1 cellular context compared by ENCODE assay signal in genomic region chr19:56080669-56081401, GRCh38.
A peak's percentile ranks its signal among the peaks of the same experiment; 100 is the strongest.
TF ChIP-seq lines count a peak whose summit lies in the region.

No MANE protein-coding gene starts in this region.

TF ChIP-seq in HepG2, 621 proteins besides CTCF, POLR2A, EP300 and RAD21 (continued from another document and continues in another):
- TF ChIP-seq, protein P1, sequence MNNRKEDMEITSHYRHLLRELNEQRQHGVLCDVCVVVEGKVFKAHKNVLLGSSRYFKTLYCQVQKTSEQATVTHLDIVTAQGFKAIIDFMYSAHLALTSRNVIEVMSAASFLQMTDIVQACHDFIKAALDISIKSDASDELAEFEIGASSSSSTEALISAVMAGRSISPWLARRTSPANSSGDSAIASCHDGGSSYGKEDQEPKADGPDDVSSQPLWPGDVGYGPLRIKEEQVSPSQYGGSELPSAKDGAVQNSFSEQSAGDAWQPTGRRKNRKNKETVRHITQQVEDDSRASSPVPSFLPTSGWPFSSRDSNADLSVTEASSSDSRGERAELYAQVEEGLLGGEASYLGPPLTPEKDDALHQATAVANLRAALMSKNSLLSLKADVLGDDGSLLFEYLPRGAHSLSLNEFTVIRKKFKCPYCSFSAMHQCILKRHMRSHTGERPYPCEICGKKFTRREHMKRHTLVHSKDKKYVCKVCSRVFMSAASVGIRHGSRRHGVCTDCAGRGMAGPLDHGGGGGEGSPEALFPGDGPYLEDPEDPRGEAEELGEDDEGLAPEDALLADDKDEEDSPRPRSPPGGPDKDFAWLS (CRISPR knock-in tag; IDR thresholded peaks at IDR 0.05; ENCODE audit: borderline replicate concordance) = no peak
- TF ChIP-seq PCBP2 (optimal IDR thresholded peaks at IDR 0.05; ENCODE audit: low read depth, low read length, poor library complexity, severe bottlenecking) = no peak
- TF ChIP-seq ZFP37 (CRISPR knock-in tag; IDR thresholded peaks at IDR 0.05; ENCODE audit: borderline replicate concordance) = no peak
- TF ChIP-seq, protein P2, sequence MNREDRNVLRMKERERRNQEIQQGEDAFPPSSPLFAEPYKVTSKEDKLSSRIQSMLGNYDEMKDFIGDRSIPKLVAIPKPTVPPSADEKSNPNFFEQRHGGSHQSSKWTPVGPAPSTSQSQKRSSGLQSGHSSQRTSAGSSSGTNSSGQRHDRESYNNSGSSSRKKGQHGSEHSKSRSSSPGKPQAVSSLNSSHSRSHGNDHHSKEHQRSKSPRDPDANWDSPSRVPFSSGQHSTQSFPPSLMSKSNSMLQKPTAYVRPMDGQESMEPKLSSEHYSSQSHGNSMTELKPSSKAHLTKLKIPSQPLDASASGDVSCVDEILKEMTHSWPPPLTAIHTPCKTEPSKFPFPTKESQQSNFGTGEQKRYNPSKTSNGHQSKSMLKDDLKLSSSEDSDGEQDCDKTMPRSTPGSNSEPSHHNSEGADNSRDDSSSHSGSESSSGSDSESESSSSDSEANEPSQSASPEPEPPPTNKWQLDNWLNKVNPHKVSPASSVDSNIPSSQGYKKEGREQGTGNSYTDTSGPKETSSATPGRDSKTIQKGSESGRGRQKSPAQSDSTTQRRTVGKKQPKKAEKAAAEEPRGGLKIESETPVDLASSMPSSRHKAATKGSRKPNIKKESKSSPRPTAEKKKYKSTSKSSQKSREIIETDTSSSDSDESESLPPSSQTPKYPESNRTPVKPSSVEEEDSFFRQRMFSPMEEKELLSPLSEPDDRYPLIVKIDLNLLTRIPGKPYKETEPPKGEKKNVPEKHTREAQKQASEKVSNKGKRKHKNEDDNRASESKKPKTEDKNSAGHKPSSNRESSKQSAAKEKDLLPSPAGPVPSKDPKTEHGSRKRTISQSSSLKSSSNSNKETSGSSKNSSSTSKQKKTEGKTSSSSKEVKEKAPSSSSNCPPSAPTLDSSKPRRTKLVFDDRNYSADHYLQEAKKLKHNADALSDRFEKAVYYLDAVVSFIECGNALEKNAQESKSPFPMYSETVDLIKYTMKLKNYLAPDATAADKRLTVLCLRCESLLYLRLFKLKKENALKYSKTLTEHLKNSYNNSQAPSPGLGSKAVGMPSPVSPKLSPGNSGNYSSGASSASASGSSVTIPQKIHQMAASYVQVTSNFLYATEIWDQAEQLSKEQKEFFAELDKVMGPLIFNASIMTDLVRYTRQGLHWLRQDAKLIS (CRISPR knock-in tag; IDR thresholded peaks at IDR 0.05) = no peak
- no peak for TF ChIP-seq KLF13 (CRISPR knock-in tag; IDR thresholded peaks at IDR 0.05)
- TF ChIP-seq ZNF749 (CRISPR knock-in tag; IDR thresholded peaks at IDR 0.05; ENCODE audit: borderline replicate concordance) = no peak
- TF ChIP-seq PBX2 (CRISPR knock-in tag; IDR thresholded peaks at IDR 0.05) = no peak
- TF ChIP-seq NFATC3 (CRISPR knock-in tag; IDR thresholded peaks at IDR 0.05) = no peak
- TF ChIP-seq TCF12 (IDR thresholded peaks at IDR 0.05) = no peak
- no peak for TF ChIP-seq TCF12 (CRISPR knock-in tag; IDR thresholded peaks at IDR 0.05)
- TF ChIP-seq POLR2AphosphoS5 (IDR thresholded peaks at IDR 0.05; ENCODE audit: low read depth, low read length) = no peak
- TF ChIP-seq THYN1 (CRISPR knock-in tag; IDR thresholded peaks at IDR 0.05; ENCODE audit: borderline replicate concordance, low read depth) = no peak
- TF ChIP-seq SRSF4 (IDR thresholded peaks at IDR 0.05; ENCODE audit: low read depth, low read length, poor library complexity, severe bottlenecking) = no peak
- TF ChIP-seq, protein P3, sequence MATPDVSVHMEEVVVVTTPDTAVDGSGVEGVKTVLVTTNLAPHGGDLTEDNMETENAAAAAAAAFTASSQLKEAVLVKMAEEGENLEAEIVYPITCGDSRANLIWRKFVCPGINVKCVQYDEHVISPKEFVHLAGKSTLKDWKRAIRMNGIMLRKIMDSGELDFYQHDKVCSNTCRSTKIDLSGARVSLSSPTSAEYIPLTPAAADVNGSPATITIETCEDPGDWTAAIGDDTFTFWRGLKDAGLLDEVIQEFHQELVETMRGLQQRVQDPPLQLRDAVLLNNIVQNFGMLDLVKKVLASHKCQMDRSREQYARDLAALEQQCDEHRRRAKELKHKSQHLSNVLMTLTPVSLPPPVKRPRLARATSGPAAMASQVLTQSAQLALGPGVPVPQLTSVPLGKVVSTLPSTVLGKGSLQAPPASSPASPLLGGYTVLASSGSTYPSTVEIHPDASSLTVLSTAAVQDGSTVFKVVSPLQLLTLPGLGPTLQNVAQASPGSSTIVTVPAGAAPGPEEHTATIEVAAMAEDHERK (CRISPR knock-in tag; IDR thresholded peaks at IDR 0.05; ENCODE audit: low read depth) = no peak
- 0 out of 2 replicates have a peak, but pooled peaks have one; percentile 24 for TF ChIP-seq ZBTB38 (CRISPR knock-in tag; IDR thresholded peaks at IDR 0.05)
- 0 out of 2 replicates have a peak, but pooled peaks have one; percentile 28 for TF ChIP-seq ZNF572 (CRISPR knock-in tag; IDR thresholded peaks at IDR 0.05)
- TF ChIP-seq EEA1 (CRISPR knock-in tag; IDR thresholded peaks at IDR 0.05; ENCODE audit: borderline replicate concordance) = no peak
- no peak for TF ChIP-seq SOX6 (IDR thresholded peaks at IDR 0.05)
- no peak for TF ChIP-seq SOX6 (CRISPR knock-in tag; IDR thresholded peaks at IDR 0.05)
- no peak for TF ChIP-seq SRY (CRISPR knock-in tag; IDR thresholded peaks at IDR 0.05)
- TF ChIP-seq, protein P4, sequence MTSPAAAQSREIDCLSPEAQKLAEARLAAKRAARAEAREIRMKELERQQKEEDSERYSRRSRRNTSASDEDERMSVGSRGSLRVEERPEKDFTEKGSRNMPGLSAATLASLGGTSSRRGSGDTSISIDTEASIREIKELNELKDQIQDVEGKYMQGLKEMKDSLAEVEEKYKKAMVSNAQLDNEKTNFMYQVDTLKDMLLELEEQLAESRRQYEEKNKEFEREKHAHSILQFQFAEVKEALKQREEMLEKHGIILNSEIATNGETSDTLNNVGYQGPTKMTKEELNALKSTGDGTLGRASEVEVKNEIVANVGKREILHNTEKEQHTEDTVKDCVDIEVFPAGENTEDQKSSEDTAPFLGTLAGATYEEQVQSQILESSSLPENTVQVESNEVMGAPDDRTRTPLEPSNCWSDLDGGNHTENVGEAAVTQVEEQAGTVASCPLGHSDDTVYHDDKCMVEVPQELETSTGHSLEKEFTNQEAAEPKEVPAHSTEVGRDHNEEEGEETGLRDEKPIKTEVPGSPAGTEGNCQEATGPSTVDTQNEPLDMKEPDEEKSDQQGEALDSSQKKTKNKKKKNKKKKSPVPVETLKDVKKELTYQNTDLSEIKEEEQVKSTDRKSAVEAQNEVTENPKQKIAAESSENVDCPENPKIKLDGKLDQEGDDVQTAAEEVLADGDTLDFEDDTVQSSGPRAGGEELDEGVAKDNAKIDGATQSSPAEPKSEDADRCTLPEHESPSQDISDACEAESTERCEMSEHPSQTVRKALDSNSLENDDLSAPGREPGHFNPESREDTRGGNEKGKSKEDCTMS (CRISPR knock-in tag; conservative IDR thresholded peaks at IDR 0.05) = no peak
- TF ChIP-seq TCF7 (IDR thresholded peaks at IDR 0.05; ENCODE audit: low read depth) = no peak
- no peak for TF ChIP-seq ZNF775 (CRISPR knock-in tag; IDR thresholded peaks at IDR 0.05; ENCODE audit: borderline replicate concordance)
- TF ChIP-seq SSRP1 (CRISPR knock-in tag; IDR thresholded peaks at IDR 0.05) = no peak
- no peak for TF ChIP-seq ZBTB42 (CRISPR knock-in tag; IDR thresholded peaks at IDR 0.05)
- no peak for TF ChIP-seq KLF9 (CRISPR knock-in tag; IDR thresholded peaks at IDR 0.05; ENCODE audit: low read depth)
- TF ChIP-seq KDM2A (CRISPR knock-in tag; IDR thresholded peaks at IDR 0.05; ENCODE audit: borderline replicate concordance, low read depth) = peak; percentile 68; the same call in 1 of the 2 replicates
- no peak for TF ChIP-seq KAT2B (IDR thresholded peaks at IDR 0.05; ENCODE audit: borderline replicate concordance, low read depth, low read length)
- TF ChIP-seq ZNF383 (CRISPR knock-in tag; IDR thresholded peaks at IDR 0.05; ENCODE audit: borderline replicate concordance) = no peak
- peak; percentile 76 for TF ChIP-seq STAG1 (CRISPR knock-in tag; IDR thresholded peaks at IDR 0.05)
- TF ChIP-seq, protein P5, sequence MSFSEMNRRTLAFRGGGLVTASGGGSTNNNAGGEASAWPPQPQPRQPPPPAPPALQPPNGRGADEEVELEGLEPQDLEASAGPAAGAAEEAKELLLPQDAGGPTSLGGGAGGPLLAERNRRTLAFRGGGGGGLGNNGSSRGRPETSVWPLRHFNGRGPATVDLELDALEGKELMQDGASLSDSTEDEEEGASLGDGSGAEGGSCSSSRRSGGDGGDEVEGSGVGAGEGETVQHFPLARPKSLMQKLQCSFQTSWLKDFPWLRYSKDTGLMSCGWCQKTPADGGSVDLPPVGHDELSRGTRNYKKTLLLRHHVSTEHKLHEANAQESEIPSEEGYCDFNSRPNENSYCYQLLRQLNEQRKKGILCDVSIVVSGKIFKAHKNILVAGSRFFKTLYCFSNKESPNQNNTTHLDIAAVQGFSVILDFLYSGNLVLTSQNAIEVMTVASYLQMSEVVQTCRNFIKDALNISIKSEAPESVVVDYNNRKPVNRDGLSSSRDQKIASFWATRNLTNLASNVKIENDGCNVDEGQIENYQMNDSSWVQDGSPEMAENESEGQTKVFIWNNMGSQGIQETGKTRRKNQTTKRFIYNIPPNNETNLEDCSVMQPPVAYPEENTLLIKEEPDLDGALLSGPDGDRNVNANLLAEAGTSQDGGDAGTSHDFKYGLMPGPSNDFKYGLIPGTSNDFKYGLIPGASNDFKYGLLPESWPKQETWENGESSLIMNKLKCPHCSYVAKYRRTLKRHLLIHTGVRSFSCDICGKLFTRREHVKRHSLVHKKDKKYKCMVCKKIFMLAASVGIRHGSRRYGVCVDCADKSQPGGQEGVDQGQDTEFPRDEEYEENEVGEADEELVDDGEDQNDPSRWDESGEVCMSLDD (CRISPR knock-in tag; IDR thresholded peaks at IDR 0.05; ENCODE audit: borderline replicate concordance) = no peak
- no peak for TF ChIP-seq ZBTB20 (CRISPR knock-in tag; IDR thresholded peaks at IDR 0.05; ENCODE audit: borderline replicate concordance, low read depth)
- no peak for TF ChIP-seq ZNF501 (CRISPR knock-in tag; IDR thresholded peaks at IDR 0.05)
- TF ChIP-seq ZNF138 (CRISPR knock-in tag; IDR thresholded peaks at IDR 0.05; ENCODE audit: low read depth) = no peak
- no peak for TF ChIP-seq CREBL2 (CRISPR knock-in tag; IDR thresholded peaks at IDR 0.05; ENCODE audit: borderline replicate concordance)
- no peak for TF ChIP-seq ZIK1 (CRISPR knock-in tag; IDR thresholded peaks at IDR 0.05; ENCODE audit: borderline replicate concordance, low read depth)
- no peak for TF ChIP-seq NCOR1 (IDR thresholded peaks at IDR 0.05; ENCODE audit: borderline replicate concordance, low read length)
- no peak for TF ChIP-seq SP140L (CRISPR knock-in tag; IDR thresholded peaks at IDR 0.05; ENCODE audit: borderline replicate concordance)
- no peak for TF ChIP-seq DRAP1 (CRISPR knock-in tag; IDR thresholded peaks at IDR 0.05)
- TF ChIP-seq, protein P6, sequence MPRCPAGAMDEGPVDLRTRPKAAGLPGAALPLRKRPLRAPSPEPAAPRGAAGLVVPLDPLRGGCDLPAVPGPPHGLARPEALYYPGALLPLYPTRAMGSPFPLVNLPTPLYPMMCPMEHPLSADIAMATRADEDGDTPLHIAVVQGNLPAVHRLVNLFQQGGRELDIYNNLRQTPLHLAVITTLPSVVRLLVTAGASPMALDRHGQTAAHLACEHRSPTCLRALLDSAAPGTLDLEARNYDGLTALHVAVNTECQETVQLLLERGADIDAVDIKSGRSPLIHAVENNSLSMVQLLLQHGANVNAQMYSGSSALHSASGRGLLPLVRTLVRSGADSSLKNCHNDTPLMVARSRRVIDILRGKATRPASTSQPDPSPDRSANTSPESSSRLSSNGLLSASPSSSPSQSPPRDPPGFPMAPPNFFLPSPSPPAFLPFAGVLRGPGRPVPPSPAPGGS (CRISPR knock-in tag; IDR thresholded peaks at IDR 0.05) = no peak
- 0 out of 2 replicates have a peak, but pooled peaks have one; percentile 17 for TF ChIP-seq MIER2 (CRISPR knock-in tag; IDR thresholded peaks at IDR 0.05)
- no peak for TF ChIP-seq ATF1 (CRISPR knock-in tag; IDR thresholded peaks at IDR 0.05)
- TF ChIP-seq MIXL1 (CRISPR knock-in tag; IDR thresholded peaks at IDR 0.05) = no peak
- 0 out of 2 replicates have a peak, but pooled peaks have one; percentile 14 for TF ChIP-seq SOX5 (CRISPR knock-in tag; IDR thresholded peaks at IDR 0.05; ENCODE audit: borderline replicate concordance)
- no peak for TF ChIP-seq GATA4 (IDR thresholded peaks at IDR 0.05; ENCODE audit: borderline replicate concordance, low read depth)
- no peak for TF ChIP-seq ZFAT (CRISPR knock-in tag; conservative IDR thresholded peaks at IDR 0.05)
- no peak for TF ChIP-seq MBNL3 (CRISPR knock-in tag; conservative IDR thresholded peaks at IDR 0.05)
- TF ChIP-seq ZNF883 (CRISPR knock-in tag; IDR thresholded peaks at IDR 0.05; ENCODE audit: not compliant biosample characterization) = no peak
- TF ChIP-seq ELF1 (CRISPR knock-in tag; IDR thresholded peaks at IDR 0.05) = no peak
- TF ChIP-seq EHMT2 (IDR thresholded peaks at IDR 0.05; ENCODE audit: borderline replicate concordance, low read depth, low read length) = no peak
- 0 out of 2 replicates have a peak, but pooled peaks have one; percentile 37 for TF ChIP-seq ETV6 (CRISPR knock-in tag; conservative IDR thresholded peaks at IDR 0.05)
- TF ChIP-seq YEATS4 (CRISPR knock-in tag; IDR thresholded peaks at IDR 0.05; ENCODE audit: borderline replicate concordance) = no peak
